In genomic region chr14:24367506-24368214, GRCh38 we compare ENCODE assay signal across 7 cellular contexts. TPM values are rescaled to one million over a fixed set of nuclear protein-coding genes. Genes with fewer than 3 reads are reported as not detected.
DNase-seq lines count a peak whose midpoint lies in the region; ATAC-seq and TF ChIP-seq lines count a peak whose summit lies in the region.

Gene NFATC4, plus strand, starts transcription at chr14:24368184. Its CDS starts 157 bp downstream, at chr14:24368341.

- H3K18ac ChIP-seq in IMR-90 (ENCODE audit: low read depth, low read length): peak within 1 kb of the TSS; percentile 84

- no peak for TF ChIP-seq CTCF in IMR-90 (conservative IDR thresholded peaks at IDR 0.05; ENCODE audit: low read depth, low read length)
- no peak for TF ChIP-seq CTCF in left lung (IDR thresholded peaks at IDR 0.05)
- TF ChIP-seq CTCF in stomach (IDR thresholded peaks at IDR 0.05): no peak

- peak within 1 kb of the TSS; percentile 95 for H3K14ac ChIP-seq in IMR-90 (replicated peaks; ENCODE audit: low read depth, low read length)

- in situ Hi-C loops in IMR-90 (cut with MboI; ENCODE audit: low sequenced_read_pairs): loop anchor here (10.0 kb wide), 1 partner anchor 67 kb away; no protein-coding TSS in a partner anchor

- peak within 1 kb of the TSS; percentile 97 for H2AK9ac ChIP-seq in IMR-90 (replicated peaks; ENCODE audit: low read depth, low read length, poor library complexity)

- WGBS in IMR-90 (ENCODE audit: extremely low coverage in 2 of 2, insufficient read length in 1 of 2), 2 experiments: 0% methylated on average over 2 of the region's 21 CpGs; no CpG with 5 or more reads in 1 of the 2 experiments
- WGBS in stomach, 5 donors: 5 to 12% (median 6%) methylated on average over 21 of the region's 21 CpGs

- intact Hi-C loops in IMR-90 (cut with micrococcal nuclease): loop anchor here (2.0 kb wide), 1 partner anchor 31 kb away; the partner anchor contains the start of gene NYNRIN
- intact Hi-C loops in left lung (cut with DNase I): loop anchor here in 1 of 2 donors (5.0 kb wide), 1 partner anchor 65 kb away; no protein-coding TSS in a partner anchor
- intact Hi-C loops in stomach (cut with DNase I; ENCODE audit: low total_unique reads): loop anchor here (5.0 kb wide), 1 partner anchor 50 kb away; no protein-coding TSS in a partner anchor

- DNase-seq in IMR-90 (peak; percentile 96), SHP77 (lab: John Stamatoyannopoulos, UW) (peak; percentile 95 to 96), dermis blood vessel endothelial cell (peak; percentile 92), left lung (peak in 1 of 2 donors; percentile 82), stomach (peak; percentile 70), SIG-M5 (lab: John Stamatoyannopoulos, UW) (no peak)

- H2BK120ac ChIP-seq in IMR-90 (ENCODE audit: low read depth, low read length): peak within 1 kb of the TSS; percentile 93

- H3K4me3 ChIP-seq in IMR-90 (ENCODE audit: insufficient read depth, low read depth, low read length): peak within 1 kb of the TSS; percentile 86
- peak within 1 kb of the TSS; percentile 46 to 47 for H3K4me3 ChIP-seq in left lung
- peak within 1 kb of the TSS; percentile 58 to 71 (median 64) for H3K4me3 ChIP-seq in stomach

- H3K4me2 ChIP-seq in IMR-90 (ENCODE audit: low read depth, low read length): peak within 1 kb of the TSS; percentile 80

- dilution Hi-C loops in IMR-90 (cut with HindIII; ENCODE audit: low sequenced_read_pairs, unreplicated experiment): no loop called here

- peak within 1 kb of the TSS; percentile 97 for H2AK5ac ChIP-seq in IMR-90 (ENCODE audit: low read depth, low read length)

- peak within 1 kb of the TSS; percentile 98 for H4K91ac ChIP-seq in IMR-90 (ENCODE audit: insufficient read depth, low read depth, low read length)

- POLR2A ChIA-PET in IMR-90 (lab: Charles Lee; ENCODE audit: unreplicated experiment): no interaction called here

- H3K9me3 ChIP-seq in IMR-90 (ENCODE audit: control insufficient read depth, insufficient read depth, low read length) (no peaks in the 10 kb centered on the region), left lung (no peaks in the 10 kb centered on the region), stomach (no peaks in the 10 kb centered on the region)

- CTCF ChIA-PET in IMR-90 (lab: Yijun Ruan, JAX): no interaction called here

- H3K4me1 ChIP-seq in IMR-90 (ENCODE audit: control insufficient read depth, insufficient read depth, low read length) (peaks cover 12% of the 10 kb centered on the region), left lung (peaks cover 5 to 29% of the 10 kb centered on the region in 2 donors), stomach (peaks cover 31 to 60% (median 51%) of the 10 kb centered on the region in 4 donors)

- H3K4ac ChIP-seq in IMR-90 (ENCODE audit: low read depth, low read length): peak within 1 kb of the TSS; percentile 97

- peak within 1 kb of the TSS; percentile 94 for H3K9ac ChIP-seq in IMR-90 (ENCODE audit: low read depth, low read length)

- peaks cover 3 to 28% of the 10 kb centered on the region in 2 experiments; a peak in 3 of 4 replicates for H3K79me1 ChIP-seq in IMR-90 (ENCODE audit: low read depth in 1 of 2, low read length in 2 of 2)

- no TSS peak for BruUV-seq in IMR-90 (replicated peaks; lab: Mats Ljungman, UMichigan)

- no peak for TF ChIP-seq RAD21 in IMR-90 (IDR thresholded peaks at IDR 0.05; ENCODE audit: low read length)

- H2BK5ac ChIP-seq in IMR-90 (ENCODE audit: low read depth, low read length, poor library complexity, severe bottlenecking): peak within 1 kb of the TSS; percentile 95

- H3K27ac ChIP-seq in IMR-90 (ENCODE audit: insufficient read depth, low read length) (peak within 1 kb of the TSS; percentile 98), left lung (peak within 1 kb of the TSS; percentile 78 to 94), stomach (peak within 1 kb of the TSS; percentile 83 to 97 (median 92))

- H3K27me3 ChIP-seq in IMR-90 (ENCODE audit: control insufficient read depth, insufficient read depth, low read length) (no peaks in the 10 kb centered on the region), left lung (peaks cover 0 to 58% of the 10 kb centered on the region in 2 donors), stomach (peaks cover 0 to 44% (median 0%) of the 10 kb centered on the region in 3 donors)

- ATAC-seq in GM18502 (IDR thresholded peaks at IDR 0.05; ENCODE audit: poor library complexity, unreplicated experiment) (peak; percentile 19), IMR-90 (ENCODE audit: low read depth) (peak; percentile 45), left lung (peak; percentile 37)

- H3K36me3 ChIP-seq in IMR-90 (ENCODE audit: control insufficient read depth, insufficient read depth, low read length): peaks cover 19% of the 10 kb centered on the region; the same call in 1 of the 2 replicates
- H3K36me3 ChIP-seq in left lung: no peaks in the 10 kb centered on the region
- peaks cover 0 to 5% (median 2%) of the 10 kb centered on the region in 4 donors for H3K36me3 ChIP-seq in stomach

- peak within 1 kb of the TSS; percentile 96 to 98 for H4K8ac ChIP-seq in IMR-90 (ENCODE audit: low read depth in 2 of 2, low read length in 2 of 2)

- peak within 1 kb of the TSS; percentile 98 for H3K23ac ChIP-seq in IMR-90 (ENCODE audit: low read depth, low read length)

- peak within 1 kb of the TSS; percentile 94; the same call in 2 of the 3 replicates for H2BK15ac ChIP-seq in IMR-90 (ENCODE audit: low read depth, low read length)

- peak within 1 kb of the TSS; percentile 89 for H2AFZ ChIP-seq in IMR-90 (replicated peaks; ENCODE audit: low read length, poor library complexity)

- TF ChIP-seq POLR2A in IMR-90 (IDR thresholded peaks at IDR 0.05; ENCODE audit: low read depth, low read length) (no peak), stomach (IDR thresholded peaks at IDR 0.05) (no peak)

- peak within 1 kb of the TSS; percentile 93 for H4K5ac ChIP-seq in IMR-90 (ENCODE audit: low read depth, low read length)

- peak within 1 kb of the TSS; percentile 88 for H2BK20ac ChIP-seq in IMR-90 (ENCODE audit: low read depth, low read length)

- H3K56ac ChIP-seq in IMR-90 (ENCODE audit: extremely low read depth, insufficient read depth, low read length): peak within 1 kb of the TSS; percentile 88

- peaks cover 4% of the 10 kb centered on the region for H4K20me1 ChIP-seq in IMR-90 (ENCODE audit: insufficient read depth, low read length)

- TF ChIP-seq EP300 in stomach (IDR thresholded peaks at IDR 0.05): no peak

- H3K9me1 ChIP-seq in IMR-90 (ENCODE audit: insufficient read depth, low read length): peaks cover 9% of the 10 kb centered on the region

TF ChIP-seq in IMR-90, 13 proteins besides CTCF, POLR2A, EP300 and RAD21:
- no peak for TF ChIP-seq SMC3 (IDR thresholded peaks at IDR 0.05; ENCODE audit: low read depth, low read length)
- no peak for TF ChIP-seq USF2 (IDR thresholded peaks at IDR 0.05; ENCODE audit: low read depth, low read length)
- TF ChIP-seq MAZ (IDR thresholded peaks at IDR 0.05; ENCODE audit: borderline replicate concordance, low read depth, low read length): peak; percentile 67; the same call in 1 of the 2 replicates
TF ChIP-seq in IMR-90: peak in this region for 1.

RNA-seq across cellular contexts. Expression of gene NFATC4, which starts in this region (rescaled TPM):
- total RNA-seq in IMR-90 (2012; rRNA removed) (13.6 and 15.6 TPM in 2 replicates), dermis blood vessel endothelial cell (8.8 and 11.1 TPM in 2 replicates), left lung (10 to 100 TPM; 39.4 to 64.2 TPM), stomach (10 to 100 TPM; 20.1 to 64.8 (median 33.0) TPM)
- polyA plus RNA-seq in IMR-90 (2012; rRNA removed) (35.8 and 38.4 TPM in 2 replicates), stomach (100 to 1,000 TPM in 1 of 3 donors, 10 to 100 TPM in 2; 71.4 to 119 (median 99.0) TPM)
- polyA plus RNA-seq in IMR-90 (2012; cell fraction: cytosol; rRNA removed): 19.7 and 21.1 TPM in 2 replicates
- 286 and 363 TPM in 2 replicates for polyA plus RNA-seq in IMR-90 (2012; cell fraction: nucleus; rRNA removed; ENCODE audit: low replicate concordance)
